Comparison of ENCODE assay signal across 20 cellular contexts in the genomic region with DNA sequence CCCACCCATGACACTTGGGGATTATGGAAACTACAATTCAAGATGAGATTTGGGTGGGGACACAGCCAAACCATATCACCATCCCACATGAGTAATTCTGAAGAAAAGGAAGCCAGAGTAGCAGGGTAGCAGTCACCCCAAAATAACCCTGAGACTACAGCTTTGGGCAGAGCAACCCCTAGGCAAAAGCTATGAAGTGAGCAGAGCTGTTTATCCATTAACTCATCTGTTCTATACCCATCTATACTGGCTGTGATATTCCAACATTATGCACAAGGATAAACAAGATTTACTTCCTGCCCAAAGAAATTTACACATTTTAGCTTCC. TPM values are rescaled to one million over a fixed set of nuclear protein-coding genes. Genes with fewer than 3 reads are reported as not detected.
DNase-seq lines count a peak whose midpoint lies in the region; ATAC-seq and TF ChIP-seq lines count a peak whose summit lies in the region.
"Had no signal": no experiment of that assay in that cellular context is flagged by ENCODE, and none has a peak within 500 bp of the region (broad histone marks: within the 10 kb centered on the region; RNA-seq: fewer than 3 reads in every experiment).

No MANE protein-coding gene starts in this region.

- H3K4me3 Mint-ChIP-seq in activated naive CD8-positive, alpha-beta T cell treated with anti-CD3 and anti-CD28 coated beads, Interleukin-2, amount 50 U/mL, for 24 hours: no peak overlapping the region
- H3K4me3 Mint-ChIP-seq in activated naive CD8-positive, alpha-beta T cell treated with anti-CD3 and anti-CD28 coated beads for 36 hours: no peak overlapping the region
- no peak overlapping the region for H3K4me3 Mint-ChIP-seq in HFFc6
- H3K4me3 Mint-ChIP-seq in dendritic cell treated with granulocyte-macrophage colony-stimulating factor and Interleukin-4, amounts not matched to agents 40 ng/mL and 50 ng/mL, for 4 days: no peak overlapping the region
- H3K4me3 Mint-ChIP-seq: CD8-positive, alpha-beta T cell had no signal

- no peak overlapping the region for H3K27ac Mint-ChIP-seq in activated naive CD8-positive, alpha-beta T cell treated with anti-CD3 and anti-CD28 coated beads, Interleukin-2, amount 50 U/mL, for 24 hours
- H3K27ac Mint-ChIP-seq in activated naive CD8-positive, alpha-beta T cell treated with anti-CD3 and anti-CD28 coated beads for 36 hours: no peak overlapping the region
- H3K27ac Mint-ChIP-seq in HFFc6: peak overlapping the region; percentile 43
- peak overlapping the region; percentile 51 for H3K27ac Mint-ChIP-seq in dendritic cell treated with granulocyte-macrophage colony-stimulating factor and Interleukin-4, amounts not matched to agents 40 ng/mL and 50 ng/mL, for 4 days
- H3K27ac Mint-ChIP-seq: CD8-positive, alpha-beta T cell had no signal

- H3K4me1 ChIP-seq in suprapubic skin (peaks cover 6% of the 10 kb centered on the region), psoas muscle (no peaks in the 10 kb centered on the region)
- H3K4me1 ChIP-seq: HAP-1 had no signal

- peak; percentile 38 for ATAC-seq in activated naive CD8-positive, alpha-beta T cell treated with anti-CD3 and anti-CD28 coated beads, Interleukin-2, amount 50 U/mL, for 24 hours
- no peak for ATAC-seq in psoas muscle
- ATAC-seq: CD8-positive, alpha-beta T cell had no signal

- H3K36me3 Mint-ChIP-seq in activated naive CD8-positive, alpha-beta T cell treated with anti-CD3 and anti-CD28 coated beads, Interleukin-2, amount 50 U/mL, for 24 hours (ENCODE audit: low read depth): no peaks in the 10 kb centered on the region
- H3K36me3 Mint-ChIP-seq in activated naive CD8-positive, alpha-beta T cell treated with anti-CD3 and anti-CD28 coated beads for 36 hours: no peaks in the 10 kb centered on the region
- no peaks in the 10 kb centered on the region for H3K36me3 Mint-ChIP-seq in HFFc6 (ENCODE audit: low read depth)
- peaks cover 5% of the 10 kb centered on the region for H3K36me3 Mint-ChIP-seq in dendritic cell treated with granulocyte-macrophage colony-stimulating factor and Interleukin-4, amounts not matched to agents 40 ng/mL and 50 ng/mL, for 4 days (ENCODE audit: low read depth)
- H3K36me3 Mint-ChIP-seq: CD8-positive, alpha-beta T cell had no signal

- TF ChIP-seq CTCF in HFFc6 (IDR thresholded peaks at IDR 0.05) (no peak), suprapubic skin (IDR thresholded peaks at IDR 0.05) (no peak), psoas muscle (IDR thresholded peaks at IDR 0.05) (no peak)

- no peak for DNase-seq in activated naive CD8-positive, alpha-beta T cell treated with anti-CD3 and anti-CD28 coated beads, Interleukin-2, amount 50 U/mL, for 24 hours
- DNase-seq in activated naive CD8-positive, alpha-beta T cell treated with anti-CD3 and anti-CD28 coated beads for 36 hours: no peak
- no peak for DNase-seq in HFFc6
- DNase-seq in suprapubic skin (ENCODE audit: low spot score in 2 of 2): no peak
- no peak for DNase-seq in middle frontal gyrus (ENCODE audit: extremely low spot score, low spot score)
- DNase-seq in psoas muscle: no peak
- DNase-seq: ACHN; CD8-positive, alpha-beta T cell; DMS153; MV-4-11; NCI-H1105 treated with DMSO at 0.1 percent for 48 hours; NCI-H2029 treated with DMSO at 0.1 percent for 48 hours; NCI-H2171; NCI-H524 treated with DMSO at 0.1 percent for 48 hours; NCI-H82; Peyer's patch had no signal

- H3K9me3 Mint-ChIP-seq in activated naive CD8-positive, alpha-beta T cell treated with anti-CD3 and anti-CD28 coated beads, Interleukin-2, amount 50 U/mL, for 24 hours: peaks cover 6% of the 10 kb centered on the region
- H3K9me3 Mint-ChIP-seq in activated naive CD8-positive, alpha-beta T cell treated with anti-CD3 and anti-CD28 coated beads for 36 hours: peaks cover 2% of the 10 kb centered on the region
- no peaks in the 10 kb centered on the region for H3K9me3 Mint-ChIP-seq in HFFc6
- H3K9me3 Mint-ChIP-seq in dendritic cell treated with granulocyte-macrophage colony-stimulating factor and Interleukin-4, amounts not matched to agents 40 ng/mL and 50 ng/mL, for 4 days: peaks cover 9% of the 10 kb centered on the region
- H3K9me3 Mint-ChIP-seq: CD8-positive, alpha-beta T cell had no signal

- H3K9me3 ChIP-seq in suprapubic skin (no peaks in the 10 kb centered on the region), psoas muscle (no peaks in the 10 kb centered on the region)
- H3K9me3 ChIP-seq: HAP-1, Peyer's patch had no signal

- TF ChIP-seq POLR2A in suprapubic skin (IDR thresholded peaks at IDR 0.05): no peak

- H3K36me3 ChIP-seq in suprapubic skin: no peaks in the 10 kb centered on the region
- H3K36me3 ChIP-seq in psoas muscle (ENCODE audit: insufficient read depth in 1 of 2, low read depth in 1 of 2): no peaks in the 10 kb centered on the region
- H3K36me3 ChIP-seq: BLaER1 treated with 17β-estradiol and CSF1 and Interleukin-3, amounts not matched to agents 10 nM and 100 nM; HAP-1; Peyer's patch had no signal

- H3K4me3 ChIP-seq in suprapubic skin: no peak overlapping the region
- H3K4me3 ChIP-seq in psoas muscle: no peak overlapping the region
- H3K4me3 ChIP-seq: BLaER1 treated with 17β-estradiol and CSF1 and Interleukin-3, amounts not matched to agents 10 nM and 100 nM; HAP-1; Peyer's patch had no signal

- H3K27me3 ChIP-seq in suprapubic skin (no peaks in the 10 kb centered on the region), psoas muscle (ENCODE audit: insufficient read depth in 3 of 3, low read length in 2 of 3) (no peaks in the 10 kb centered on the region)
- H3K27me3 ChIP-seq: BLaER1 treated with 17β-estradiol and CSF1 and Interleukin-3, amounts not matched to agents 10 nM and 100 nM; Peyer's patch had no signal

- peaks cover 31% of the 10 kb centered on the region for H3K4me1 Mint-ChIP-seq in activated naive CD8-positive, alpha-beta T cell treated with anti-CD3 and anti-CD28 coated beads, Interleukin-2, amount 50 U/mL, for 24 hours
- H3K4me1 Mint-ChIP-seq in activated naive CD8-positive, alpha-beta T cell treated with anti-CD3 and anti-CD28 coated beads for 36 hours: peaks cover 23% of the 10 kb centered on the region
- peaks cover 27% of the 10 kb centered on the region for H3K4me1 Mint-ChIP-seq in HFFc6 (ENCODE audit: low read depth)
- peaks cover 34% of the 10 kb centered on the region for H3K4me1 Mint-ChIP-seq in dendritic cell treated with granulocyte-macrophage colony-stimulating factor and Interleukin-4, amounts not matched to agents 40 ng/mL and 50 ng/mL, for 4 days (ENCODE audit: low read depth)

- peak overlapping the region; percentile 2 for H3K27ac ChIP-seq in suprapubic skin
- H3K27ac ChIP-seq in psoas muscle: no peak overlapping the region
- H3K27ac ChIP-seq: BLaER1 treated with 17β-estradiol and CSF1 and Interleukin-3, amounts not matched to agents 10 nM and 100 nM; KMS-11; Peyer's patch had no signal

- intact Hi-C loops in dendritic cell treated with granulocyte-macrophage colony-stimulating factor and Interleukin-4, amounts not matched to agents 40 ng/mL and 50 ng/mL, for 4 days (cut with micrococcal nuclease): no loop called here
- intact Hi-C loops in psoas muscle (cut with DNase I): no loop called here

- TF ChIP-seq EP300 in suprapubic skin (IDR thresholded peaks at IDR 0.05): no peak

- no peaks in the 10 kb centered on the region for H3K27me3 Mint-ChIP-seq in activated naive CD8-positive, alpha-beta T cell treated with anti-CD3 and anti-CD28 coated beads, Interleukin-2, amount 50 U/mL, for 24 hours
- H3K27me3 Mint-ChIP-seq in activated naive CD8-positive, alpha-beta T cell treated with anti-CD3 and anti-CD28 coated beads for 36 hours: no peaks in the 10 kb centered on the region
- H3K27me3 Mint-ChIP-seq in HFFc6 (ENCODE audit: insufficient read depth): peaks cover under 1% of the 10 kb centered on the region
- H3K27me3 Mint-ChIP-seq in dendritic cell treated with granulocyte-macrophage colony-stimulating factor and Interleukin-4, amounts not matched to agents 40 ng/mL and 50 ng/mL, for 4 days: no peaks in the 10 kb centered on the region

RNA-seq across cellular contexts. Expression of a gene that starts 12.3 kb away (rescaled TPM):
- total RNA-seq in activated naive CD8-positive, alpha-beta T cell treated with anti-CD3 and anti-CD28 coated beads for 36 hours: 10 to 100 TPM; 40.0 to 45.3 TPM
- 100 to 1,000 TPM in 4 of 6 experiments, 10 to 100 TPM in 2; 95.9 to 143 (median 107) TPM for total RNA-seq in HFFc6 (2021; fragmentation: NEBNext Ultra II Directional; extraction: Animal tissue kit (Norgen Biotek cat#: 25700))
- total RNA-seq in suprapubic skin (10 to 100 TPM; 65.7 to 91.6 (median 79.0) TPM), psoas muscle (10 to 100 TPM; 66.1 to 83.6 (median 80.2) TPM)
- 10 to 100 TPM; 35.5 to 76.7 (median 46.7) TPM for polyA plus RNA-seq in psoas muscle

RNA-seq across cellular contexts. Expression of a gene that starts 42.3 kb away (rescaled TPM):
- total RNA-seq in activated naive CD8-positive, alpha-beta T cell treated with anti-CD3 and anti-CD28 coated beads for 36 hours: 10 to 100 TPM; 78.0 to 78.7 TPM
- total RNA-seq in HFFc6 (2021; fragmentation: NEBNext Ultra II Directional; extraction: Animal tissue kit (Norgen Biotek cat#: 25700)): 10 to 100 TPM; 16.4 to 18.4 (median 18.0) TPM
- total RNA-seq in suprapubic skin (10 to 100 TPM; 11.3 to 45.5 (median 23.0) TPM), psoas muscle (10 to 100 TPM; 20.2 to 41.7 (median 29.9) TPM)
- 1 to 10 TPM; 4.0 to 8.7 (median 5.1) TPM for polyA plus RNA-seq in psoas muscle

Comparison
In these comparisons a context has a peak if more than half of its experiments do, and no peak if none do; other contexts are left out.
1. H3K27ac Mint-ChIP-seq: peak in HFFc6 (single experiment) and dendritic cell treated with granulocyte-macrophage colony-stimulating factor and Interleukin-4, amounts not matched to agents 40 ng/mL and 50 ng/mL, for 4 days (single experiment); none in activated naive CD8-positive, alpha-beta T cell treated with anti-CD3 and anti-CD28 coated beads, Interleukin-2, amount 50 U/mL, for 24 hours (single experiment) and activated naive CD8-positive, alpha-beta T cell treated with anti-CD3 and anti-CD28 coated beads for 36 hours (single experiment).